Comparison of ENCODE assay signal across 7 cellular contexts in the genomic region with DNA sequence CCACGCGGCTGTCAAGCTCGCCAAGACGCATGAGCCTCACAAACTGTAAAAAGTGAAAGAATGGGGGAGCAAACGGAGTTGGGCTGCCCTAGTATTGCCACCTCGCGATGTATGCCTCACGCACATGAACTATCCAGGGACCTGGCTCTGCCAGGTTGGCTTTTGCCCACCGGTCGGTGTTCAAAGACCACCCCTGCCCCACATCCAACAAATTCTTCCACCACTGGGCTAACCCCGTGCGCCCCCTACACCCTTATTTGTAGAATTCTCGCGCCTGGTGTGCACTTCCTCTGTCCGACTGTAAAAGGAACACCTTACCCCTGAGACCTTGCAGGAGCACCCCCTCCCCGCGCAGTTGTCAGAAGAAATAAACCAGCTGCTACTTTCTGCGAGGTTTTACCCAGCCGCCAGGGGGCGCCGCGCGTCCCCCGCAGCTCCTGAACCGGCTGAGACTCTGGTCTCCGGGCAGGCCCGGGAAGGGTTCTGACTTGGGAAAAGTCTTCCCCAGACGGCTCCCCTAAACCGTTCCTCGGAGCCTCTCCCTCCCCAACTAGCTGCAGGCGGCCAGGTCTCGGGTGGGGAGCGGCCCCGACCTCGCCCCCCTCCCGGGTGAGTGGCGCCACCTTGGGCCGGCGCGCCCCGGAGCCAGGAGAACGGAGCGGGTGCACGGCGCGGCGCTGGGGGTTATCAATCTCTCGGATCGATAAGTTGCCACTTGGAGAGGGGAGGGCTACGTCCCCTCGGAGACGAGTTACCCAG. TPM values are rescaled to one million over a fixed set of nuclear protein-coding genes. Genes with fewer than 3 reads are reported as not detected.
DNase-seq lines count a peak whose midpoint lies in the region; ATAC-seq and TF ChIP-seq lines count a peak whose summit lies in the region.

No MANE protein-coding gene starts in this region.

- DNase-seq in NCI-H146 treated with DMSO at 0.1 percent for 48 hours (lab: John Stamatoyannopoulos, UW; ENCODE audit: unreplicated experiment) (peak; percentile 35), endothelial cell (ENCODE audit: low spot score) (peak; percentile 74), mesothelial cell of epicardium (ENCODE audit: low spot score in 2 of 2, unreplicated experiment in 2 of 2) (peak in 1 of 2 experiments; percentile 68), thoracic aorta (ENCODE audit: low spot score) (no peak)
- peak; percentile 73 for DNase-seq in activated CD4-positive, alpha-beta T cell treated with anti-CD3 and anti-CD28 coated beads for 36 hours

- no peaks in the 10 kb centered on the region for H3K9me3 ChIP-seq in thoracic aorta

- H3K27me3 ChIP-seq in thoracic aorta (replicated peaks; ENCODE audit: insufficient read depth): no peaks in the 10 kb centered on the region

- peak overlapping the region; percentile 97 for H3K4me3 ChIP-seq in thoracic aorta

- H3K27ac ChIP-seq in thoracic aorta: peak overlapping the region; percentile 27 to 81

- peak; percentile 66 for TF ChIP-seq CTCF in GM12873 (IDR thresholded peaks at IDR 0.05; ENCODE audit: insufficient read depth, low read depth, low read length, missing control alignments)
- peak; percentile 99 for TF ChIP-seq CTCF in endothelial cell (IDR thresholded peaks at IDR 0.05; ENCODE audit: unreplicated experiment)
- peak; percentile 87 for TF ChIP-seq CTCF in mesothelial cell of epicardium (IDR thresholded peaks at IDR 0.05; ENCODE audit: unreplicated experiment)
- peak; percentile 86 for TF ChIP-seq CTCF in thoracic aorta (IDR thresholded peaks at IDR 0.05)

- intact Hi-C loops in activated CD4-positive, alpha-beta T cell treated with anti-CD3 and anti-CD28 coated beads for 36 hours (cut with DNase I, micrococcal nuclease): loop anchor here (5.0 kb wide), 4 partner anchors 65 to 575 kb away; a partner anchor contains a TSS

- H3K27me3 Mint-ChIP-seq in activated CD4-positive, alpha-beta T cell treated with anti-CD3 and anti-CD28 coated beads for 36 hours: peaks cover 34% of the 10 kb centered on the region
- H3K27me3 Mint-ChIP-seq in endothelial cell (ENCODE audit: unreplicated experiment) (peaks cover 13% of the 10 kb centered on the region), mesothelial cell of epicardium (ENCODE audit: low read depth) (peaks cover 26% of the 10 kb centered on the region)

- peaks cover 4 to 32% of the 10 kb centered on the region in 2 donors for H3K4me1 ChIP-seq in thoracic aorta (ENCODE audit: control insufficient read depth in 1 of 2, low read depth in 2 of 2)

- CTCF ChIA-PET in activated CD4-positive, alpha-beta T cell treated with anti-CD3 and anti-CD28 coated beads for 36 hours (lab: Charles Lee): interaction anchor here (0.5 to 1.9 kb wide), 16 partner anchors 8 to 345 kb away, joined by 3 to 8 read pairs (median 3); a partner anchor contains a TSS

- H3K36me3 Mint-ChIP-seq in activated CD4-positive, alpha-beta T cell treated with anti-CD3 and anti-CD28 coated beads for 36 hours (ENCODE audit: low read depth): no peaks in the 10 kb centered on the region
- H3K36me3 Mint-ChIP-seq in endothelial cell (ENCODE audit: low read depth, unreplicated experiment) (peaks cover 7% of the 10 kb centered on the region), mesothelial cell of epicardium (no peaks in the 10 kb centered on the region)

- H3K27ac Mint-ChIP-seq in activated CD4-positive, alpha-beta T cell treated with anti-CD3 and anti-CD28 coated beads for 36 hours: peak overlapping the region; percentile 58
- peak overlapping the region; percentile 38 for H3K27ac Mint-ChIP-seq in endothelial cell (ENCODE audit: unreplicated experiment)
- H3K27ac Mint-ChIP-seq in mesothelial cell of epicardium: peak overlapping the region; percentile 84

- no peaks in the 10 kb centered on the region for H3K9me3 Mint-ChIP-seq in activated CD4-positive, alpha-beta T cell treated with anti-CD3 and anti-CD28 coated beads for 36 hours (ENCODE audit: low read depth)
- H3K9me3 Mint-ChIP-seq in endothelial cell (ENCODE audit: unreplicated experiment): no peaks in the 10 kb centered on the region
- no peaks in the 10 kb centered on the region for H3K9me3 Mint-ChIP-seq in mesothelial cell of epicardium

- POLR2A ChIA-PET in activated CD4-positive, alpha-beta T cell treated with anti-CD3 and anti-CD28 coated beads for 36 hours (lab: Charles Lee): interaction anchor here (0.7 kb wide), 1 partner anchor 436 kb away, joined by 7 read pairs; no protein-coding TSS in a partner anchor

- H3K4me1 Mint-ChIP-seq in activated CD4-positive, alpha-beta T cell treated with anti-CD3 and anti-CD28 coated beads for 36 hours: peaks cover 5% of the 10 kb centered on the region
- H3K4me1 Mint-ChIP-seq in endothelial cell (ENCODE audit: unreplicated experiment) (peaks cover 22% of the 10 kb centered on the region), mesothelial cell of epicardium (peaks cover 31% of the 10 kb centered on the region)

- ATAC-seq in activated CD4-positive, alpha-beta T cell treated with anti-CD3 and anti-CD28 coated beads for 36 hours: peak; percentile 43
- ATAC-seq in thoracic aorta (ENCODE audit: insufficient number of reproducible peaks, low FRiP score, low read depth) (no peak), GM19452 (IDR thresholded peaks at IDR 0.05; ENCODE audit: unreplicated experiment) (no peak)

- H3K4me3 Mint-ChIP-seq in activated CD4-positive, alpha-beta T cell treated with anti-CD3 and anti-CD28 coated beads for 36 hours: peak overlapping the region; percentile 62
- H3K4me3 Mint-ChIP-seq in endothelial cell (ENCODE audit: unreplicated experiment) (peak overlapping the region; percentile 91), mesothelial cell of epicardium (peak overlapping the region; percentile 74)

- no peaks in the 10 kb centered on the region for H3K36me3 ChIP-seq in thoracic aorta

RNA-seq across cellular contexts. Expression of a gene that starts 1.7 kb away (rescaled TPM):
- total RNA-seq in activated CD4-positive, alpha-beta T cell treated with anti-CD3 and anti-CD28 coated beads for 36 hours: not detected
- total RNA-seq in endothelial cell (ENCODE audit: unreplicated experiment) (44.8 TPM), mesothelial cell of epicardium (19.0 to 20.3 TPM (median 19.8 TPM) in 3 replicates), thoracic aorta (10 to 100 TPM; 16.2 to 22.9 TPM)

Comparison
In these comparisons a context has a peak if more than half of its experiments do, and no peak if none do; other contexts are left out.
1. RNA of a gene that starts 1.7 kb away (total RNA-seq): 44.8 TPM in endothelial cell (single experiment), 16.2 to 22.9 TPM in thoracic aorta and 19.0 to 20.3 TPM in mesothelial cell of epicardium; not detected in activated CD4-positive, alpha-beta T cell treated with anti-CD3 and anti-CD28 coated beads for 36 hours; every median in the first group is over 10 times any median in the second.
2. Peak in every context shown above with its lines, with median percentiles within 50 percentile points of each other: CTCF ChIP-seq, H3K27ac Mint-ChIP-seq and H3K4me3 Mint-ChIP-seq.